In the genomic region with DNA sequence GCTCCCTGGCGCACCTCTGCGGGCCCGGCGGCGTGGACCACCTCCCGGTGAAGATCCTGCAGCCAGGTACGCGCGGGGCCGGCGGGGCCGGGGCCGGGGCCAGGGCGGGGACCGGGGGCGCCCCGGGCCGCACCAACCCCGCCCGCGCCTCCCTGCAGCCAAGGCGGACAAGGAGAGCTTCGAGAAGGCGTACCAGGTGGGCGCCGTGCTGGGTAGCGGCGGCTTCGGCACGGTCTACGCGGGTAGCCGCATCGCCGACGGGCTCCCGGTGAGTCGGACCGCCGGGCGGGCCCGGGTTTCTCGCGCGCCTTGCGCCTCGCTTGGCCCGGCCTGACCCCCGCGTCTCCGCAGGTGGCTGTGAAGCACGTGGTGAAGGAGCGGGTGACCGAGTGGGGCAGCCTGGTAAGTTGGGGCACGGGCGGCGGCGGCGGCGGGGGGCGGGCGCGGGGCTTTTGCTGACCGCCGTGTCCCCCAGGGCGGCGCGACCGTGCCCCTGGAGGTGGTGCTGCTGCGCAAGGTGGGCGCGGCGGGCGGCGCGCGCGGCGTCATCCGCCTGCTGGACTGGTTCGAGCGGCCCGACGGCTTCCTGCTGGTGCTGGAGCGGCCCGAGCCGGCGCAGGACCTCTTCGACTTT, we compare ENCODE assay signal across 8 cellular contexts. TPM values are rescaled to one million over a fixed set of nuclear protein-coding genes. Genes with fewer than 3 reads are reported as not detected.
DNase-seq lines count a peak whose midpoint lies in the region; ATAC-seq and TF ChIP-seq lines count a peak whose summit lies in the region.

No MANE protein-coding gene starts in this region.

- DNase-seq in BJ (ENCODE audit: low read depth) = no peak
- peak; percentile 54 for DNase-seq in activated CD4-positive, alpha-beta memory T cell treated with anti-CD3 and anti-CD28 coated beads, Interleukin-2, amount 10 ng/mL, durations not matched to agents 7 days and 5 days
- DNase-seq in esophagus squamous epithelium (lab: John Stamatoyannopoulos, UW) = no peak
- peak; percentile 71 for DNase-seq in natural killer cell treated with Interleukin-12 subunit alpha and Interleukin-12 subunit beta and Interleukin-15 and Interleukin-18, amount 100 ng/mL, for 72 hours (ENCODE audit: low spot score)
- no peak for DNase-seq in HK-2 (ENCODE audit: unreplicated experiment)
- DNase-seq in dedifferentiated amniotic fluid mesenchymal stem cell (ENCODE audit: extremely low spot score) = no peak

- peak overlapping the region; percentile 95 to 100 (median 99) for H3K27ac ChIP-seq in esophagus squamous epithelium

- intact Hi-C loops in esophagus squamous epithelium (cut with DNase I) = no loop called here

- peaks cover 27% of the 10 kb centered on the region for H3K36me3 ChIP-seq in BJ (ENCODE audit: control insufficient read depth, insufficient read depth, low read length)
- peaks cover 23 to 45% (median 29%) of the 10 kb centered on the region in 3 donors for H3K36me3 ChIP-seq in esophagus squamous epithelium

- H3K27ac Mint-ChIP-seq in activated CD4-positive, alpha-beta memory T cell treated with anti-CD3 and anti-CD28 coated beads, Interleukin-2, amount 10 ng/mL, durations not matched to agents 7 days and 5 days = peak overlapping the region; percentile 83
- H3K27ac Mint-ChIP-seq in natural killer cell treated with Interleukin-12 subunit alpha and Interleukin-12 subunit beta and Interleukin-15 and Interleukin-18, amount 100 ng/mL, for 72 hours = peak overlapping the region; percentile 58 to 71

- H3K9me3 ChIP-seq in esophagus squamous epithelium = no peaks in the 10 kb centered on the region

- H3K4me3 ChIP-seq in BJ (ENCODE audit: low read depth, low read length) (peak overlapping the region; percentile 90), esophagus squamous epithelium (peak overlapping the region; percentile 70 to 92 (median 82))

- TF ChIP-seq POLR2A in esophagus squamous epithelium (IDR thresholded peaks at IDR 0.05) = peak in 2 of 4 donors; percentile 22 to 38

- peaks cover 36% of the 10 kb centered on the region for H3K4me1 Mint-ChIP-seq in activated CD4-positive, alpha-beta memory T cell treated with anti-CD3 and anti-CD28 coated beads, Interleukin-2, amount 10 ng/mL, durations not matched to agents 7 days and 5 days
- peaks cover 9 to 15% of the 10 kb centered on the region in 2 donors for H3K4me1 Mint-ChIP-seq in natural killer cell treated with Interleukin-12 subunit alpha and Interleukin-12 subunit beta and Interleukin-15 and Interleukin-18, amount 100 ng/mL, for 72 hours (ENCODE audit: low read depth in 2 of 2)

- POLR2A ChIA-PET in BJ (lab: Charles Lee) = no interaction called here
- POLR2A ChIA-PET in activated CD4-positive, alpha-beta memory T cell treated with anti-CD3 and anti-CD28 coated beads, Interleukin-2, amount 10 ng/mL, durations not matched to agents 7 days and 5 days (lab: Charles Lee) = interaction anchor here (0.7 to 6.0 kb wide), 16 partner anchors 8 to 135 kb away, joined by 3 to 55 read pairs (median 5); a partner anchor contains a TSS

- H3K27me3 ChIP-seq in BJ (ENCODE audit: control insufficient read depth, insufficient read depth, low read length) (no peaks in the 10 kb centered on the region), esophagus squamous epithelium (no peaks in the 10 kb centered on the region)

- no peaks in the 10 kb centered on the region for H3K9me3 Mint-ChIP-seq in activated CD4-positive, alpha-beta memory T cell treated with anti-CD3 and anti-CD28 coated beads, Interleukin-2, amount 10 ng/mL, durations not matched to agents 7 days and 5 days
- H3K9me3 Mint-ChIP-seq in natural killer cell treated with Interleukin-12 subunit alpha and Interleukin-12 subunit beta and Interleukin-15 and Interleukin-18, amount 100 ng/mL, for 72 hours = no peaks in the 10 kb centered on the region

- peaks cover 33% of the 10 kb centered on the region for H3K36me3 Mint-ChIP-seq in activated CD4-positive, alpha-beta memory T cell treated with anti-CD3 and anti-CD28 coated beads, Interleukin-2, amount 10 ng/mL, durations not matched to agents 7 days and 5 days (ENCODE audit: low read depth)
- H3K36me3 Mint-ChIP-seq in natural killer cell treated with Interleukin-12 subunit alpha and Interleukin-12 subunit beta and Interleukin-15 and Interleukin-18, amount 100 ng/mL, for 72 hours = no peaks in the 10 kb centered on the region

- ATAC-seq in HG02763 (IDR thresholded peaks at IDR 0.05; ENCODE audit: unreplicated experiment) (peak; percentile 1), GM19023 (IDR thresholded peaks at IDR 0.05; ENCODE audit: unreplicated experiment) (no peak)
- ATAC-seq in natural killer cell treated with Interleukin-12 subunit alpha and Interleukin-12 subunit beta and Interleukin-15 and Interleukin-18, amount 100 ng/mL, for 72 hours = peak in 1 of 2 donors; percentile 5

- TF ChIP-seq CTCF in BJ (IDR thresholded peaks at IDR 0.05; ENCODE audit: insufficient read depth, low read depth, low read length) (no peak), esophagus squamous epithelium (IDR thresholded peaks at IDR 0.05) (no peak)

- CTCF ChIA-PET in BJ (lab: Yijun Ruan, JAX) = interaction anchor here (1.5 kb wide), 1 partner anchor 28 kb away, joined by 4 read pairs; no protein-coding TSS in a partner anchor
- CTCF ChIA-PET in activated CD4-positive, alpha-beta memory T cell treated with anti-CD3 and anti-CD28 coated beads, Interleukin-2, amount 10 ng/mL, durations not matched to agents 7 days and 5 days (lab: Charles Lee) = interaction anchor here (2.2 to 3.5 kb wide), 2 partner anchors 11 to 31 kb away, joined by 5 to 11 read pairs; no protein-coding TSS in a partner anchor

- H3K4me3 Mint-ChIP-seq in activated CD4-positive, alpha-beta memory T cell treated with anti-CD3 and anti-CD28 coated beads, Interleukin-2, amount 10 ng/mL, durations not matched to agents 7 days and 5 days = peak overlapping the region; percentile 85
- peak overlapping the region; percentile 93 for H3K4me3 Mint-ChIP-seq in natural killer cell treated with Interleukin-12 subunit alpha and Interleukin-12 subunit beta and Interleukin-15 and Interleukin-18, amount 100 ng/mL, for 72 hours

- no peaks in the 10 kb centered on the region for H3K27me3 Mint-ChIP-seq in activated CD4-positive, alpha-beta memory T cell treated with anti-CD3 and anti-CD28 coated beads, Interleukin-2, amount 10 ng/mL, durations not matched to agents 7 days and 5 days
- no peaks in the 10 kb centered on the region for H3K27me3 Mint-ChIP-seq in natural killer cell treated with Interleukin-12 subunit alpha and Interleukin-12 subunit beta and Interleukin-15 and Interleukin-18, amount 100 ng/mL, for 72 hours

- peaks cover 42 to 66% (median 46%) of the 10 kb centered on the region in 3 donors for H3K4me1 ChIP-seq in esophagus squamous epithelium

- no CpG with 5 or more reads among the region's 89 CpGs for WGBS in esophagus squamous epithelium, 2 donors

RNA-seq across cellular contexts. Expression of a gene that starts 0.5 kb away (rescaled TPM):
- polyA plus RNA-seq in BJ (2011; rRNA removed) = 5.8 and 8.3 TPM in 2 replicates
- 2.2 and 2.5 TPM in 2 replicates for polyA minus RNA-seq in BJ (2011; rRNA and poly(A)+ RNA removed)
- total RNA-seq in activated CD4-positive, alpha-beta memory T cell treated with anti-CD3 and anti-CD28 coated beads, Interleukin-2, amount 10 ng/mL, durations not matched to agents 7 days and 5 days = 10 to 100 TPM; 60.1 to 62.3 TPM
- total RNA-seq in esophagus squamous epithelium = 10 to 100 TPM; 43.8 to 75.7 (median 52.1) TPM
- total RNA-seq in natural killer cell treated with Interleukin-12 subunit alpha and Interleukin-12 subunit beta and Interleukin-15 and Interleukin-18, amount 100 ng/mL, for 72 hours = 100 to 1,000 TPM in 1 of 2 donors, 10 to 100 TPM in 1; 78.5 to 115 TPM

RNA-seq across cellular contexts. Expression of a gene that starts 42.6 kb away (rescaled TPM):
- 41.0 and 54.1 TPM in 2 replicates for polyA plus RNA-seq in BJ (2011; rRNA removed)
- polyA minus RNA-seq in BJ (2011; rRNA and poly(A)+ RNA removed) = 9.6 and 10.0 TPM in 2 replicates
- total RNA-seq in activated CD4-positive, alpha-beta memory T cell treated with anti-CD3 and anti-CD28 coated beads, Interleukin-2, amount 10 ng/mL, durations not matched to agents 7 days and 5 days = 10 to 100 TPM; 50.0 to 51.2 TPM
- 10 to 100 TPM; 22.7 to 45.7 (median 35.5) TPM for total RNA-seq in esophagus squamous epithelium
- 10 to 100 TPM; 59.5 to 75.7 TPM for total RNA-seq in natural killer cell treated with Interleukin-12 subunit alpha and Interleukin-12 subunit beta and Interleukin-15 and Interleukin-18, amount 100 ng/mL, for 72 hours

RNA-seq across cellular contexts. Expression of a gene that starts 42.8 kb away (rescaled TPM):
- polyA plus RNA-seq in BJ (2011; rRNA removed) = 5.5 and 7.9 TPM in 2 replicates
- 4.5 and 5.3 TPM in 2 replicates for polyA minus RNA-seq in BJ (2011; rRNA and poly(A)+ RNA removed)
- 10 to 100 TPM; 14.7 to 20.6 TPM for total RNA-seq in activated CD4-positive, alpha-beta memory T cell treated with anti-CD3 and anti-CD28 coated beads, Interleukin-2, amount 10 ng/mL, durations not matched to agents 7 days and 5 days
- 10 to 100 TPM; 12.8 to 16.6 (median 13.0) TPM for total RNA-seq in esophagus squamous epithelium
- total RNA-seq in natural killer cell treated with Interleukin-12 subunit alpha and Interleukin-12 subunit beta and Interleukin-15 and Interleukin-18, amount 100 ng/mL, for 72 hours = 10 to 100 TPM; 19.3 to 22.9 TPM

RNA-seq across cellular contexts. Expression of a gene that starts 51.5 kb away (rescaled TPM):
- not detected in 2 replicates for polyA plus RNA-seq in BJ (2011; rRNA removed)
- not detected in 2 replicates for polyA minus RNA-seq in BJ (2011; rRNA and poly(A)+ RNA removed)
- total RNA-seq in activated CD4-positive, alpha-beta memory T cell treated with anti-CD3 and anti-CD28 coated beads, Interleukin-2, amount 10 ng/mL, durations not matched to agents 7 days and 5 days = not detected
- total RNA-seq in esophagus squamous epithelium = not detected
- total RNA-seq in natural killer cell treated with Interleukin-12 subunit alpha and Interleukin-12 subunit beta and Interleukin-15 and Interleukin-18, amount 100 ng/mL, for 72 hours = not detected

Comparison
In these comparisons a context has a peak if more than half of its experiments do, and no peak if none do; other contexts are left out.
1. DNase-seq: peak in activated CD4-positive, alpha-beta memory T cell treated with anti-CD3 and anti-CD28 coated beads, Interleukin-2, amount 10 ng/mL, durations not matched to agents 7 days and 5 days (single experiment) and natural killer cell treated with Interleukin-12 subunit alpha and Interleukin-12 subunit beta and Interleukin-15 and Interleukin-18, amount 100 ng/mL, for 72 hours (single experiment); none in BJ (single experiment), esophagus squamous epithelium (single experiment), HK-2 (single experiment) and dedifferentiated amniotic fluid mesenchymal stem cell (single experiment).